ENCODE assay signal across 14 cellular contexts in the genomic region with DNA sequence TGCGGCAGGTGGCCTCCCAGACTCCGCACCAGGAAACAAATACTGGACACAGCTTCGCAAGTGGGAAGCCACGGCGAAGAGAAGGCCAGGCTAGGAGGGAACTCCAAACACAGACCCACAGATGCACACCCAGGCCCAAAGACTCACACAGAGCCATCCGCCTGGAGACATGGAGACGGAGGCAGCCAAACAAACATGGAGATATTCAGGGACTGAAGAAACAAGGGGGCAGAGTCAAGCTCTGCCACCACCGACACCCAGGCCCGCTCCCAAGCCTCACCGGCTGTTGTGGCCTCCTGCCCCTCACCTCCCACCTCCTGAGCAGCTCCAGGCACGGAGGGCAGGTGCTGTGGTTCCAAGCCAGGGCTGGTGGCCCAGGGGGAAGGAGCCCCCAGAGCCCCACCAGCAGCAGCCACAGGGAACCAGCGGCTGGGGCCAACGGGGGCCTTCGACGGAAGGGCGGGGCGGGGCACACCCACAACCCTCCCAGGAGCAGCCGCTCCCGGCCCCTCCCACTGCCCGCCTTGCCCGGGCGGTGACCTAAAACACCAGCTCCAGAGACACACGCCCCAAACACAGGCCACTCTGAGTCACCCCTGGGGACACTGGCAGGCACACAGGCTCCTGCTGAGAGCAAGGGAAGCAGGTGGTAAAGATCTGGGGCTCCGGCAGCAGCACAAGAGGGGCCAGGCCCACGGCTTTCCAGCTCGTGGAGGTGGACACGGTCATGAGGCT. TPM values are rescaled to one million over a fixed set of nuclear protein-coding genes. Genes with fewer than 3 reads are reported as not detected.
DNase-seq lines count a peak whose midpoint lies in the region; ATAC-seq, FAIRE-seq and TF ChIP-seq lines count a peak whose summit lies in the region.
"Had no signal": no experiment of that assay in that cellular context is flagged by ENCODE, and none has a peak within 500 bp of the region (broad histone marks: within the 10 kb centered on the region; RNA-seq: fewer than 3 reads in every experiment).

No MANE protein-coding gene starts in this region.

- TF ChIP-seq CTCF in right lobe of liver (IDR thresholded peaks at IDR 0.05) (no peak), HepG2 (CRISPR knock-in tag; IDR thresholded peaks at IDR 0.05) (no peak)

- ATAC-seq in right lobe of liver: peak in 3 of 4 donors; percentile 6 to 32 (median 20)
- no peak for ATAC-seq in HepG2
- ATAC-seq in esophagus mucosa: peak; percentile 89
- ATAC-seq in HG02623 (IDR thresholded peaks at IDR 0.05; ENCODE audit: unreplicated experiment): no peak
- no peak for ATAC-seq in GM19324 (IDR thresholded peaks at IDR 0.05; ENCODE audit: low FRiP score, unreplicated experiment)

- in situ Hi-C loops in HepG2 (cut with HindIII; ENCODE audit: extremely low pct_ligation_motif_present, low pct_unique_long_range_greater_than_20kb): no loop called here

- H3K4me1 ChIP-seq in right lobe of liver (no peaks in the 10 kb centered on the region), HepG2 (ENCODE audit: insufficient read depth, low read length) (no peaks in the 10 kb centered on the region)
- H3K4me1 ChIP-seq: Caco-2, tibial artery had no signal

- H3K79me2 ChIP-seq in HepG2 (ENCODE audit: insufficient read depth, low read length): no peaks in the 10 kb centered on the region

- no peak for TF ChIP-seq RAD21 in HepG2 (CRISPR knock-in tag; IDR thresholded peaks at IDR 0.05)

- POLR2A ChIA-PET in HepG2 (lab: Yijun Ruan, JAX): no interaction called here

- no peaks in the 10 kb centered on the region for H3K27me3 ChIP-seq in right lobe of liver
- no peaks in the 10 kb centered on the region for H3K27me3 ChIP-seq in HepG2 (ENCODE audit: control insufficient read depth in 1 of 2, insufficient read depth in 2 of 2, low read length in 2 of 2)
- H3K27me3 ChIP-seq: tibial artery had no signal

- TF ChIP-seq EP300 in HepG2 (IDR thresholded peaks at IDR 0.05; ENCODE audit: low read depth in 2 of 2, low read length in 2 of 2): no peak
- TF ChIP-seq EP300 in HepG2 (CRISPR knock-in tag; IDR thresholded peaks at IDR 0.05; ENCODE audit: borderline replicate concordance): no peak

- FAIRE-seq in HepG2 (lab: Jason Lieb, UNC) (no peak), GM12891 (lab: Jason Lieb, UNC) (no peak)

- intact Hi-C loops in right lobe of liver (cut with DNase I) (no loop called here), HepG2 (cut with micrococcal nuclease; ENCODE audit: unreplicated experiment) (no loop called here)

- no peak for TF ChIP-seq POLR2A in right lobe of liver (IDR thresholded peaks at IDR 0.05)
- TF ChIP-seq POLR2A in HepG2 (IDR thresholded peaks at IDR 0.05; ENCODE audit: insufficient read depth in 1 of 2, low read depth in 2 of 2, low read length in 2 of 2): no peak
- no peak for TF ChIP-seq POLR2A in GM12891 (IDR thresholded peaks at IDR 0.05; ENCODE audit: low read depth, low read length)

- H3K4me3 ChIP-seq in right lobe of liver (no peak overlapping the region), HepG2 (replicated peaks in 1 of 3; ENCODE audit: insufficient read depth in 1 of 3, low read depth in 2 of 3, low read length in 3 of 3) (no peak overlapping the region)
- H3K4me3 ChIP-seq: tibial artery had no signal

- no peaks in the 10 kb centered on the region for H4K20me1 ChIP-seq in HepG2 (ENCODE audit: insufficient read depth, low read length)

- no CpG with 5 or more reads among the region's 27 CpGs for WGBS in right lobe of liver (ENCODE audit: insufficient coverage, low coverage, low lambda C conversion rate, missing lambda C conversion rate)
- WGBS in HepG2 (ENCODE audit: low lambda C conversion rate): 92% methylated on average over 11 of the region's 27 CpGs

- H3K4me2 ChIP-seq in HepG2 (ENCODE audit: low read depth, low read length): no peak overlapping the region

- H3K36me3 ChIP-seq in right lobe of liver (peaks cover 0 to 16% (median 10%) of the 10 kb centered on the region in 4 donors), HepG2 (replicated peaks in 1 of 2; ENCODE audit: control insufficient read depth in 1 of 2, insufficient read depth in 2 of 2, low read length in 2 of 2) (no peaks in the 10 kb centered on the region; a peak in 1 of 5 replicates)

- no TSS peak for BruUV-seq in HepG2 (replicated peaks; lab: Mats Ljungman, UMichigan)

- DNase-seq in right lobe of liver (peak in 1 of 3 donors; percentile 39), HepG2 (ENCODE audit: low spot score) (no peak), SW480 (ENCODE audit: low spot score) (peak; percentile 95), GM12891 (ENCODE audit: insufficient read length, low spot score) (no peak)
- DNase-seq: activated naive CD4-positive, alpha-beta T cell treated with anti-CD3 and anti-CD28 coated beads, Interleukin-2, amount 50 U/mL, for 16 hours; Caco-2; mesendoderm; NCI-H2107; T-helper 1 cell had no signal

- H3K9me3 ChIP-seq in right lobe of liver (no peaks in the 10 kb centered on the region), HepG2 (ENCODE audit: low read length) (no peaks in the 10 kb centered on the region)
- H3K9me3 ChIP-seq: Caco-2, tibial artery had no signal

- H3K27ac ChIP-seq in right lobe of liver (no peak overlapping the region), HepG2 (ENCODE audit: extremely low read length, insufficient read depth, low read length) (no peak overlapping the region), temporal lobe (ENCODE audit: low read depth, low read length) (peak overlapping the region; percentile 14)
- H3K27ac ChIP-seq: tibial artery had no signal

- CTCF ChIA-PET in HepG2 (lab: Yijun Ruan, JAX; ENCODE audit: low intra/inter-chr PET ratio, low total read pairs): no interaction called here

- H2AFZ ChIP-seq in HepG2 (ENCODE audit: low read length): no peak overlapping the region

- no peak overlapping the region for H3K9ac ChIP-seq in HepG2 (ENCODE audit: insufficient read depth, low read depth, low read length)

TF ChIP-seq in HepG2, 621 proteins besides CTCF, POLR2A, EP300 and RAD21:
- TF ChIP-seq ZNF235 (CRISPR knock-in tag; IDR thresholded peaks at IDR 0.05; ENCODE audit: borderline replicate concordance) (no peak), ZNF713 (CRISPR knock-in tag; IDR thresholded peaks at IDR 0.05) (no peak)
- TF ChIP-seq, protein P1, sequence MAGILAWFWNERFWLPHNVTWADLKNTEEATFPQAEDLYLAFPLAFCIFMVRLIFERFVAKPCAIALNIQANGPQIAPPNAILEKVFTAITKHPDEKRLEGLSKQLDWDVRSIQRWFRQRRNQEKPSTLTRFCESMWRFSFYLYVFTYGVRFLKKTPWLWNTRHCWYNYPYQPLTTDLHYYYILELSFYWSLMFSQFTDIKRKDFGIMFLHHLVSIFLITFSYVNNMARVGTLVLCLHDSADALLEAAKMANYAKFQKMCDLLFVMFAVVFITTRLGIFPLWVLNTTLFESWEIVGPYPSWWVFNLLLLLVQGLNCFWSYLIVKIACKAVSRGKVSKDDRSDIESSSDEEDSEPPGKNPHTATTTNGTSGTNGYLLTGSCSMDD (CRISPR knock-in tag; IDR thresholded peaks at IDR 0.05): no peak

TF ChIP-seq in GM12891, 5 proteins besides CTCF, POLR2A, EP300 and RAD21:
- no peak for TF ChIP-seq POLR2AphosphoS5 (IDR thresholded peaks at IDR 0.05; ENCODE audit: low read depth, low read length)
- no peak for TF ChIP-seq TAF1 (IDR thresholded peaks at IDR 0.05; ENCODE audit: low read depth, low read length)
- no peak for TF ChIP-seq POU2F2 (IDR thresholded peaks at IDR 0.05; ENCODE audit: low read depth, low read length)
- no peak for TF ChIP-seq PAX5 (IDR thresholded peaks at IDR 0.05; ENCODE audit: insufficient read depth, low read length, severe bottlenecking)
- no peak for TF ChIP-seq SPI1 (IDR thresholded peaks at IDR 0.05; ENCODE audit: low read depth, low read length)

RNA-seq across cellular contexts. Expression of a gene that starts 31.9 kb away (rescaled TPM):
- total RNA-seq in right lobe of liver (10 to 100 TPM; 12.6 to 52.5 (median 25.3) TPM), HepG2 (2016; rRNA removed; fragmentation: Illumina TruSeq; extraction: Trizol) (3.5 and 5.8 TPM in 2 replicates), esophagus mucosa (42.6 TPM), temporal lobe (13.0 TPM)
- total RNA-seq in HepG2 (2016; cell fraction: cytosol; rRNA removed; fragmentation: Illumina TruSeq; extraction: Trizol; ENCODE audit: low read depth): 1.8 and 2.6 TPM in 2 replicates
- total RNA-seq in HepG2 (2016; cell fraction: insoluble cytoplasmic fraction; rRNA removed; fragmentation: Illumina TruSeq; extraction: Trizol): 4.0 and 5.9 TPM in 2 replicates
- 3.4 and 3.7 TPM in 2 replicates for total RNA-seq in HepG2 (2016; cell fraction: membrane; rRNA removed; fragmentation: Illumina TruSeq; extraction: Trizol)
- total RNA-seq in HepG2 (2016; cell fraction: nucleus; rRNA removed; fragmentation: Illumina TruSeq; extraction: Trizol): 5.5 and 5.8 TPM in 2 replicates
- 4.6 and 7.5 TPM in 2 replicates for polyA plus RNA-seq in HepG2 (2011; rRNA removed)
- polyA plus RNA-seq in HepG2 (2011; cell fraction: cytosol; rRNA removed): 2.7 and 3.4 TPM in 2 replicates
- polyA plus RNA-seq in HepG2 (2011; cell fraction: nucleus; rRNA removed): 35.4 and 45.4 TPM in 2 replicates
- 6.7 and 12.2 TPM in 2 replicates for polyA plus RNA-seq in HepG2 (2012)
- 0.76 and 1.1 TPM in 2 replicates for polyA plus RNA-seq in HepG2 (2016; cell fraction: cytosol; fragmentation: Illumina TruSeq; extraction: Trizol; ENCODE audit: low read depth)
- polyA plus RNA-seq in HepG2 (2016; cell fraction: insoluble cytoplasmic fraction; fragmentation: Illumina TruSeq; extraction: Trizol; ENCODE audit: low read depth): 7.3 TPM in 2 replicates
- polyA plus RNA-seq in HepG2 (2016; cell fraction: membrane; fragmentation: Illumina TruSeq; extraction: Trizol; ENCODE audit: low read depth): 1.9 TPM in 2 replicates
- polyA plus RNA-seq in HepG2 (2016; cell fraction: nucleus; fragmentation: Illumina TruSeq; extraction: Trizol; ENCODE audit: insufficient read depth, low read depth): 24.9 and 28.1 TPM in 2 replicates
- polyA minus RNA-seq in HepG2 (2011; rRNA and poly(A)+ RNA removed; ENCODE audit: low replicate concordance): 14.4 and 18.0 TPM in 2 replicates
- 4.1 and 6.0 TPM in 2 replicates for polyA minus RNA-seq in HepG2 (2011; cell fraction: cytosol; rRNA and poly(A)+ RNA removed)
- polyA minus RNA-seq in HepG2 (2011; cell fraction: nucleus; rRNA and poly(A)+ RNA removed): 4.2 and 5.2 TPM in 2 replicates
- 12.1 TPM for polyA plus RNA-seq in GM12891 (2012; ENCODE audit: low read depth, missing spikeins)

Comparison
In these comparisons a context has a peak if more than half of its experiments do, and no peak if none do; other contexts are left out.
1. ATAC-seq: peak in right lobe of liver (3 of 4) and esophagus mucosa (single experiment); none in HepG2 (single experiment), HG02623 (single experiment) and GM19324 (single experiment).